In genomic region chr9:69380811-69381210, GRCh38 we compare ENCODE assay signal across 23 cellular contexts. TPM values are rescaled to one million over a fixed set of nuclear protein-coding genes. Genes with fewer than 3 reads are reported as not detected.
A peak's percentile ranks its signal among the peaks of the same experiment; 100 is the strongest.
DNase-seq lines count a peak whose midpoint lies in the region; ATAC-seq, FAIRE-seq and TF ChIP-seq lines count a peak whose summit lies in the region.
"Had no signal": no experiment of that assay in that cellular context is flagged by ENCODE, and none has a peak within 500 bp of the region (broad histone marks: within the 10 kb centered on the region; RNA-seq: fewer than 3 reads in every experiment).

No MANE protein-coding gene starts in this region.

- DNase-seq in H54 (ENCODE audit: insufficient read length, low spot score) (peak; percentile 46), RWPE2 (ENCODE audit: low spot score) (no peak), right atrium auricular region (ENCODE audit: low spot score) (no peak), gastrocnemius medialis (peak; percentile 76 to 78), colonic mucosa (no peak), Ammon's horn (ENCODE audit: low spot score) (no peak)
- no peak for DNase-seq in naive thymus-derived CD8-positive, alpha-beta T cell
- DNase-seq: activated naive CD4-positive, alpha-beta T cell; KBM-7; NCI-H1092 treated with DMSO at 0.1 percent for 48 hours; NCI-H2107; NCI-H69; ovary; PC-9; stimulated activated CD4-positive, alpha-beta T cell treated with anti-CD3 and anti-CD28 coated beads, Interleukin-4, amount 100 ng/mL, for 4 hours; stimulated activated CD8-positive, alpha-beta memory T cell treated with anti-CD3 and anti-CD28 coated beads, Interleukin-4, amount 100 ng/mL, for 48 hours; testis had no signal

- no peaks in the 10 kb centered on the region for H3K9me3 ChIP-seq in RWPE2 (ENCODE audit: severe bottlenecking)
- no peaks in the 10 kb centered on the region for H3K9me3 ChIP-seq in right atrium auricular region
- H3K9me3 ChIP-seq in gastrocnemius medialis, result no peaks in the 10 kb centered on the region
- no peaks in the 10 kb centered on the region for H3K9me3 ChIP-seq in colonic mucosa
- H3K9me3 ChIP-seq: ascending aorta; BLaER1 treated with 17β-estradiol and CSF1 and Interleukin-3, amounts not matched to agents 10 nM and 100 nM; ovary; testis had no signal

- peaks cover 1 to 23% (median 9%) of the 10 kb centered on the region in 5 donors for H3K27me3 Mint-ChIP-seq in naive thymus-derived CD8-positive, alpha-beta T cell

- H3K4me3 Mint-ChIP-seq in naive thymus-derived CD8-positive, alpha-beta T cell, result no peak overlapping the region
- H3K4me3 Mint-ChIP-seq: dendritic cell treated with granulocyte-macrophage colony-stimulating factor and Interleukin-4, amounts not matched to agents 40 ng/mL and 50 ng/mL, for 4 days had no signal

- H3K36me3 Mint-ChIP-seq in naive thymus-derived CD8-positive, alpha-beta T cell, result no peaks in the 10 kb centered on the region

- H3K4me3 ChIP-seq in RWPE2 (ENCODE audit: severe bottlenecking) (no peak overlapping the region), right atrium auricular region (no peak overlapping the region), gastrocnemius medialis (peak overlapping the region; percentile 42 to 56 (median 45)), colonic mucosa (no peak overlapping the region)
- H3K4me3 ChIP-seq: ascending aorta; BLaER1 treated with 17β-estradiol and CSF1 and Interleukin-3, amounts not matched to agents 10 nM and 100 nM; hepatocyte; ovary; PC-9; skin epidermis; testis had no signal

- H3K4me1 ChIP-seq in RWPE2 (ENCODE audit: insufficient read depth, poor library complexity, severe bottlenecking) (peaks cover 15% of the 10 kb centered on the region), right atrium auricular region (peaks cover 0 to 48% of the 10 kb centered on the region in 2 donors), gastrocnemius medialis (peaks cover 59 to 64% of the 10 kb centered on the region in 2 donors), colonic mucosa (no peaks in the 10 kb centered on the region)
- H3K4me1 ChIP-seq: testis had no signal

- H3K9me3 Mint-ChIP-seq in naive thymus-derived CD8-positive, alpha-beta T cell, result no peaks in the 10 kb centered on the region
- H3K9me3 Mint-ChIP-seq: dendritic cell treated with granulocyte-macrophage colony-stimulating factor and Interleukin-4, amounts not matched to agents 40 ng/mL and 50 ng/mL, for 4 days had no signal

- H3K27me3 ChIP-seq in RWPE2 (ENCODE audit: insufficient read depth, poor library complexity, severe bottlenecking), result no peaks in the 10 kb centered on the region
- H3K27me3 ChIP-seq in right atrium auricular region, result no peaks in the 10 kb centered on the region
- H3K27me3 ChIP-seq in gastrocnemius medialis, result no peaks in the 10 kb centered on the region
- H3K27me3 ChIP-seq in colonic mucosa, result no peaks in the 10 kb centered on the region
- H3K27me3 ChIP-seq: ascending aorta; BLaER1 treated with 17β-estradiol and CSF1 and Interleukin-3, amounts not matched to agents 10 nM and 100 nM; hepatocyte; ovary; testis had no signal

- no peak overlapping the region for H3K9ac ChIP-seq in colonic mucosa (ENCODE audit: low read depth in 2 of 2, low read length in 2 of 2)
- H3K9ac ChIP-seq: BLaER1 treated with 17β-estradiol and CSF1 and Interleukin-3, amounts not matched to agents 10 nM and 100 nM had no signal

- FAIRE-seq in H54 (lab: Jason Lieb, UNC), result peak; percentile 15
- FAIRE-seq: D721Med had no signal

- POLR2A ChIA-PET in naive thymus-derived CD8-positive, alpha-beta T cell (lab: Charles Lee), result no interaction called here

- TF ChIP-seq POLR2A in H54 (IDR thresholded peaks at IDR 0.05; ENCODE audit: low read depth, low read length), result no peak
- TF ChIP-seq POLR2A in gastrocnemius medialis (IDR thresholded peaks at IDR 0.05), result no peak

- H3K36me3 ChIP-seq in RWPE2 (ENCODE audit: low read depth) (no peaks in the 10 kb centered on the region), right atrium auricular region (peaks cover 18% of the 10 kb centered on the region), gastrocnemius medialis (peaks cover 0 to 3% of the 10 kb centered on the region in 2 donors), colonic mucosa (no peaks in the 10 kb centered on the region)
- H3K36me3 ChIP-seq: ascending aorta; BLaER1 treated with 17β-estradiol and CSF1 and Interleukin-3, amounts not matched to agents 10 nM and 100 nM; ovary had no signal

- no peaks in the 10 kb centered on the region for H3K4me1 Mint-ChIP-seq in naive thymus-derived CD8-positive, alpha-beta T cell

- H3K27ac ChIP-seq in RWPE2 (ENCODE audit: poor library complexity, severe bottlenecking), result no peak overlapping the region
- peak overlapping the region; percentile 82 to 85 for H3K27ac ChIP-seq in right atrium auricular region
- peak overlapping the region; percentile 90 to 98 (median 96) for H3K27ac ChIP-seq in gastrocnemius medialis
- H3K27ac ChIP-seq in colonic mucosa, result no peak overlapping the region
- H3K27ac ChIP-seq: BLaER1 treated with 17β-estradiol and CSF1 and Interleukin-3, amounts not matched to agents 10 nM and 100 nM; hepatocyte; ovary; skin epidermis; testis had no signal

- intact Hi-C loops in gastrocnemius medialis (cut with DNase I; ENCODE audit: low total_unique reads) (loop anchor here (2.0 to 10.0 kb wide), 5 partner anchors 16 to 1234 kb away; partner anchors contain the start of genes ENTREP1 and KLF9), colonic mucosa (cut with DNase I) (no loop called here)

- ATAC-seq in RWPE2 (ENCODE audit: low read depth) (peak; percentile 45; the same call in 1 of the 3 replicates), gastrocnemius medialis (peak; percentile 70 to 80)
- ATAC-seq in naive thymus-derived CD8-positive, alpha-beta T cell, result no peak

- H3K27ac Mint-ChIP-seq in naive thymus-derived CD8-positive, alpha-beta T cell, result no peak overlapping the region
- H3K27ac Mint-ChIP-seq: dendritic cell treated with granulocyte-macrophage colony-stimulating factor and Interleukin-4, amounts not matched to agents 40 ng/mL and 50 ng/mL, for 4 days had no signal

- TF ChIP-seq CTCF in RWPE2 (IDR thresholded peaks at IDR 0.05; ENCODE audit: poor library complexity, severe bottlenecking) (no peak), right atrium auricular region (IDR thresholded peaks at IDR 0.05) (no peak), gastrocnemius medialis (IDR thresholded peaks at IDR 0.05 in 4 of 5, conservative IDR thresholded peaks at IDR 0.05 in 1 of 5) (no peak), colonic mucosa (IDR thresholded peaks at IDR 0.05) (no peak)

- in situ Hi-C loops in gastrocnemius medialis (cut with MboI; ENCODE audit: low sequenced_read_pairs in 4 of 4), result loop anchor here in 2 of 4 donors (10.0 to 25.0 kb wide), 2 partner anchors 56 to 1231 kb away; partner anchors contain the start of gene ENTREP1 (in 1 of the 2)

RNA-seq across cellular contexts. Expression of gene ENTREP1, which starts 55.8 kb away (rescaled TPM):
- total RNA-seq in right atrium auricular region (10 to 100 TPM; 12.1 to 16.2 TPM), gastrocnemius medialis (10 to 100 TPM; 10.8 to 26.8 (median 17.1) TPM), colonic mucosa (1 to 10 TPM; 1.7 to 3.0 TPM)
- not detected for total RNA-seq in naive thymus-derived CD8-positive, alpha-beta T cell
- polyA plus RNA-seq in naive thymus-derived CD8-positive, alpha-beta T cell, result not detected

Comparison
In these comparisons a context has a peak if more than half of its experiments do, and no peak if none do; other contexts are left out.
1. DNase-seq: peak in H54 (single experiment) and gastrocnemius medialis (2 of 2); none in RWPE2 (single experiment), right atrium auricular region (single experiment), colonic mucosa (single experiment), Ammon's horn (single experiment) and naive thymus-derived CD8-positive, alpha-beta T cell (0 of 10).
2. ATAC-seq: peak in RWPE2 (single experiment) and gastrocnemius medialis (2 of 2); none in naive thymus-derived CD8-positive, alpha-beta T cell (0 of 2).
3. H3K27ac ChIP-seq: peak in right atrium auricular region (2 of 2) and gastrocnemius medialis (4 of 4); none in RWPE2 (single experiment) and colonic mucosa (single experiment).
4. H3K4me3 ChIP-seq: peak in gastrocnemius medialis (4 of 4); none in RWPE2 (single experiment), right atrium auricular region (0 of 2) and colonic mucosa (single experiment).